1 cellular context compared by ENCODE assay signal in the genomic region with DNA sequence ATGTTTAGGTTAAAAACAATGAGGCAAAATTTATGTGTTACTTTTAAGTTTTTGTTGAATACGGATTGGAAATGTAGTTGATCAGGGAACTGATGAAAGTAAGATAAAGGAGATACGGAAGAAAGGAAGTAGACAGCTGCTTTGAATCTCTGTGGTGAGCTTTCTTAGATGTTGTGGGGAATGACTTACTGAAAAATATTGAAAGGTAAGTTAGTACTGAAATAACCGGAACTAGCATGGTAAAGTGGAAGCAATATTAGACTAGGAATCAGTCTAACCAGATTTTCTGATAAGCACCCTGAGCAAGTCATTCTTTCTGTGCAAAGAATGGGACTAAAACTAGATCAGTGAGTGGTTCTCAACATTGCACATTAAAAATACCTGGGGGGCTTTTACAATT.
TF ChIP-seq lines count a peak whose summit lies in the region.

No MANE protein-coding gene starts in this region.

TF ChIP-seq in GM23338, 12 proteins besides CTCF, POLR2A, EP300 and RAD21:
- TF ChIP-seq EZH2phosphoT487 (IDR thresholded peaks at IDR 0.05; ENCODE audit: unreplicated experiment) (no peak), NANOG (IDR thresholded peaks at IDR 0.05; ENCODE audit: borderline replicate concordance) (no peak), ZNF331 (CRISPR knock-in tag; IDR thresholded peaks at IDR 0.05; ENCODE audit: low read depth) (no peak), EZH2 (IDR thresholded peaks at IDR 0.05; ENCODE audit: low read depth, unreplicated experiment) (no peak), JUNB (IDR thresholded peaks at IDR 0.05; ENCODE audit: unreplicated experiment) (no peak), POLR2AphosphoS5 (IDR thresholded peaks at IDR 0.05; ENCODE audit: low read depth) (no peak), STAT1 (IDR thresholded peaks at IDR 0.05; ENCODE audit: unreplicated experiment) (no peak), CREB1 (CRISPR knock-in tag; IDR thresholded peaks at IDR 0.05; ENCODE audit: low read depth) (no peak)
- TF ChIP-seq, protein P1, sequence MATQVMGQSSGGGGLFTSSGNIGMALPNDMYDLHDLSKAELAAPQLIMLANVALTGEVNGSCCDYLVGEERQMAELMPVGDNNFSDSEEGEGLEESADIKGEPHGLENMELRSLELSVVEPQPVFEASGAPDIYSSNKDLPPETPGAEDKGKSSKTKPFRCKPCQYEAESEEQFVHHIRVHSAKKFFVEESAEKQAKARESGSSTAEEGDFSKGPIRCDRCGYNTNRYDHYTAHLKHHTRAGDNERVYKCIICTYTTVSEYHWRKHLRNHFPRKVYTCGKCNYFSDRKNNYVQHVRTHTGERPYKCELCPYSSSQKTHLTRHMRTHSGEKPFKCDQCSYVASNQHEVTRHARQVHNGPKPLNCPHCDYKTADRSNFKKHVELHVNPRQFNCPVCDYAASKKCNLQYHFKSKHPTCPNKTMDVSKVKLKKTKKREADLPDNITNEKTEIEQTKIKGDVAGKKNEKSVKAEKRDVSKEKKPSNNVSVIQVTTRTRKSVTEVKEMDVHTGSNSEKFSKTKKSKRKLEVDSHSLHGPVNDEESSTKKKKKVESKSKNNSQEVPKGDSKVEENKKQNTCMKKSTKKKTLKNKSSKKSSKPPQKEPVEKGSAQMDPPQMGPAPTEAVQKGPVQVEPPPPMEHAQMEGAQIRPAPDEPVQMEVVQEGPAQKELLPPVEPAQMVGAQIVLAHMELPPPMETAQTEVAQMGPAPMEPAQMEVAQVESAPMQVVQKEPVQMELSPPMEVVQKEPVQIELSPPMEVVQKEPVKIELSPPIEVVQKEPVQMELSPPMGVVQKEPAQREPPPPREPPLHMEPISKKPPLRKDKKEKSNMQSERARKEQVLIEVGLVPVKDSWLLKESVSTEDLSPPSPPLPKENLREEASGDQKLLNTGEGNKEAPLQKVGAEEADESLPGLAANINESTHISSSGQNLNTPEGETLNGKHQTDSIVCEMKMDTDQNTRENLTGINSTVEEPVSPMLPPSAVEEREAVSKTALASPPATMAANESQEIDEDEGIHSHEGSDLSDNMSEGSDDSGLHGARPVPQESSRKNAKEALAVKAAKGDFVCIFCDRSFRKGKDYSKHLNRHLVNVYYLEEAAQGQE (IDR thresholded peaks at IDR 0.05; ENCODE audit: unreplicated experiment): no peak
- TF ChIP-seq, protein P2, sequence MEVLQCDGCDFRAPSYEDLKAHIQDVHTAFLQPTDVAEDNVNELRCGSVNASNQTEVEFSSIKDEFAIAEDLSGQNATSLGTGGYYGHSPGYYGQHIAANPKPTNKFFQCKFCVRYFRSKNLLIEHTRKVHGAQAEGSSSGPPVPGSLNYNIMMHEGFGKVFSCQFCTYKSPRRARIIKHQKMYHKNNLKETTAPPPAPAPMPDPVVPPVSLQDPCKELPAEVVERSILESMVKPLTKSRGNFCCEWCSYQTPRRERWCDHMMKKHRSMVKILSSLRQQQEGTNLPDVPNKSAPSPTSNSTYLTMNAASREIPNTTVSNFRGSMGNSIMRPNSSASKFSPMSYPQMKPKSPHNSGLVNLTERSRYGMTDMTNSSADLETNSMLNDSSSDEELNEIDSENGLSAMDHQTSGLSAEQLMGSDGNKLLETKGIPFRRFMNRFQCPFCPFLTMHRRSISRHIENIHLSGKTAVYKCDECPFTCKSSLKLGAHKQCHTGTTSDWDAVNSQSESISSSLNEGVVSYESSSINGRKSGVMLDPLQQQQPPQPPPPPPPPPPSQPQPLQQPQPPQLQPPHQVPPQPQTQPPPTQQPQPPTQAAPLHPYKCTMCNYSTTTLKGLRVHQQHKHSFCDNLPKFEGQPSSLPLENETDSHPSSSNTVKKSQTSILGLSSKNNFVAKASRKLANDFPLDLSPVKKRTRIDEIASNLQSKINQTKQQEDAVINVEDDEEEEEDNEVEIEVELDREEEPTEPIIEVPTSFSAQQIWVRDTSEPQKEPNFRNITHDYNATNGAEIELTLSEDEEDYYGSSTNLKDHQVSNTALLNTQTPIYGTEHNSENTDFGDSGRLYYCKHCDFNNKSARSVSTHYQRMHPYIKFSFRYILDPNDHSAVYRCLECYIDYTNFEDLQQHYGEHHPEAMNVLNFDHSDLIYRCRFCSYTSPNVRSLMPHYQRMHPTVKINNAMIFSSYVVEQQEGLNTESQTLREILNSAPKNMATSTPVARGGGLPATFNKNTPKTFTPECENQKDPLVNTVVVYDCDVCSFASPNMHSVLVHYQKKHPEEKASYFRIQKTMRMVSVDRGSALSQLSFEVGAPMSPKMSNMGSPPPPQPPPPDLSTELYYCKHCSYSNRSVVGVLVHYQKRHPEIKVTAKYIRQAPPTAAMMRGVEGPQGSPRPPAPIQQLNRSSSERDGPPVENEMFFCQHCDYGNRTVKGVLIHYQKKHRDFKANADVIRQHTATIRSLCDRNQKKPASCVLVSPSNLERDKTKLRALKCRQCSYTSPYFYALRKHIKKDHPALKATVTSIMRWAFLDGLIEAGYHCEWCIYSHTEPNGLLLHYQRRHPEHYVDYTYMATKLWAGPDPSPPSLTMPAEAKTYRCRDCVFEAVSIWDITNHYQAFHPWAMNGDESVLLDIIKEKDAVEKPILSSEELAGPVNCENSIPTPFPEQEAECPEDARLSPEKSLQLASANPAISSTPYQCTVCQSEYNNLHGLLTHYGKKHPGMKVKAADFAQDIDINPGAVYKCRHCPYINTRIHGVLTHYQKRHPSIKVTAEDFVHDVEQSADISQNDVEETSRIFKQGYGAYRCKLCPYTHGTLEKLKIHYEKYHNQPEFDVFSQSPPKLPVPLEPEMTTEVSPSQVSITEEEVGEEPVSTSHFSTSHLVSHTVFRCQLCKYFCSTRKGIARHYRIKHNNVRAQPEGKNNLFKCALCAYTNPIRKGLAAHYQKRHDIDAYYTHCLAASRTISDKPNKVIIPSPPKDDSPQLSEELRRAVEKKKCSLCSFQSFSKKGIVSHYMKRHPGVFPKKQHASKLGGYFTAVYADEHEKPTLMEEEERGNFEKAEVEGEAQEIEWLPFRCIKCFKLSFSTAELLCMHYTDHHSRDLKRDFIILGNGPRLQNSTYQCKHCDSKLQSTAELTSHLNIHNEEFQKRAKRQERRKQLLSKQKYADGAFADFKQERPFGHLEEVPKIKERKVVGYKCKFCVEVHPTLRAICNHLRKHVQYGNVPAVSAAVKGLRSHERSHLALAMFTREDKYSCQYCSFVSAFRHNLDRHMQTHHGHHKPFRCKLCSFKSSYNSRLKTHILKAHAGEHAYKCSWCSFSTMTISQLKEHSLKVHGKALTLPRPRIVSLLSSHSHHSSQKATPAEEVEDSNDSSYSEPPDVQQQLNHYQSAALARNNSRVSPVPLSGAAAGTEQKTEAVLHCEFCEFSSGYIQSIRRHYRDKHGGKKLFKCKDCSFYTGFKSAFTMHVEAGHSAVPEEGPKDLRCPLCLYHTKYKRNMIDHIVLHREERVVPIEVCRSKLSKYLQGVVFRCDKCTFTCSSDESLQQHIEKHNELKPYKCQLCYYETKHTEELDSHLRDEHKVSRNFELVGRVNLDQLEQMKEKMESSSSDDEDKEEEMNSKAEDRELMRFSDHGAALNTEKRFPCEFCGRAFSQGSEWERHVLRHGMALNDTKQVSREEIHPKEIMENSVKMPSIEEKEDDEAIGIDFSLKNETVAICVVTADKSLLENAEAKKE (CRISPR knock-in tag; IDR thresholded peaks at IDR 0.05): no peak
- TF ChIP-seq, protein P3, sequence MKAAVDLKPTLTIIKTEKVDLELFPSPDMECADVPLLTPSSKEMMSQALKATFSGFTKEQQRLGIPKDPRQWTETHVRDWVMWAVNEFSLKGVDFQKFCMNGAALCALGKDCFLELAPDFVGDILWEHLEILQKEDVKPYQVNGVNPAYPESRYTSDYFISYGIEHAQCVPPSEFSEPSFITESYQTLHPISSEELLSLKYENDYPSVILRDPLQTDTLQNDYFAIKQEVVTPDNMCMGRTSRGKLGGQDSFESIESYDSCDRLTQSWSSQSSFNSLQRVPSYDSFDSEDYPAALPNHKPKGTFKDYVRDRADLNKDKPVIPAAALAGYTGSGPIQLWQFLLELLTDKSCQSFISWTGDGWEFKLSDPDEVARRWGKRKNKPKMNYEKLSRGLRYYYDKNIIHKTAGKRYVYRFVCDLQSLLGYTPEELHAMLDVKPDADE (IDR thresholded peaks at IDR 0.05): no peak
